ENCODE assay signal across 1 cellular context in genomic region chr16:85549766-85550421, GRCh38.
TF ChIP-seq lines count a peak whose summit lies in the region.

No MANE protein-coding gene starts in this region.

TF ChIP-seq in HepG2, 621 proteins besides CTCF, POLR2A, EP300 and RAD21 (continued from another document and continues in another):
- TF ChIP-seq, protein P1, sequence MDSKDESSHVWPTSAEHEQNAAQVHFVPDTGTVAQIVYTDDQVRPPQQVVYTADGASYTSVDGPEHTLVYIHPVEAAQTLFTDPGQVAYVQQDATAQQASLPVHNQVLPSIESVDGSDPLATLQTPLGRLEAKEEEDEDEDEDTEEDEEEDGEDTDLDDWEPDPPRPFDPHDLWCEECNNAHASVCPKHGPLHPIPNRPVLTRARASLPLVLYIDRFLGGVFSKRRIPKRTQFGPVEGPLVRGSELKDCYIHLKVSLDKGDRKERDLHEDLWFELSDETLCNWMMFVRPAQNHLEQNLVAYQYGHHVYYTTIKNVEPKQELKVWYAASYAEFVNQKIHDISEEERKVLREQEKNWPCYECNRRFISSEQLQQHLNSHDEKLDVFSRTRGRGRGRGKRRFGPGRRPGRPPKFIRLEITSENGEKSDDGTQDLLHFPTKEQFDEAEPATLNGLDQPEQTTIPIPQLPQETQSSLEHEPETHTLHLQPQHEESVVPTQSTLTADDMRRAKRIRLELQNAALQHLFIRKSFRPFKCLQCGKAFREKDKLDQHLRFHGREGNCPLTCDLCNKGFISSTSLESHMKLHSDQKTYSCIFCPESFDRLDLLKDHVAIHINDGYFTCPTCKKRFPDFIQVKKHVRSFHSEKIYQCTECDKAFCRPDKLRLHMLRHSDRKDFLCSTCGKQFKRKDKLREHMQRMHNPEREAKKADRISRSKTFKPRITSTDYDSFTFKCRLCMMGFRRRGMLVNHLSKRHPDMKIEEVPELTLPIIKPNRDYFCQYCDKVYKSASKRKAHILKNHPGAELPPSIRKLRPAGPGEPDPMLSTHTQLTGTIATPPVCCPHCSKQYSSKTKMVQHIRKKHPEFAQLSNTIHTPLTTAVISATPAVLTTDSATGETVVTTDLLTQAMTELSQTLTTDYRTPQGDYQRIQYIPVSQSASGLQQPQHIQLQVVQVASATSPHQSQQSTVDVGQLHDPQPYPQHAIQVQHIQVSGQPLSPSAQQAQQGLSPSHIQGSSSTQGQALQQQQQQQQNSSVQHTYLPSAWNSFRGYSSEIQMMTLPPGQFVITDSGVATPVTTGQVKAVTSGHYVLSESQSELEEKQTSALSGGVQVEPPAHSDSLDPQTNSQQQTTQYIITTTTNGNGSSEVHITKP (CRISPR knock-in tag; IDR thresholded peaks at IDR 0.05; ENCODE audit: low read depth) = no peak
- TF ChIP-seq ZNF225 (CRISPR knock-in tag; IDR thresholded peaks at IDR 0.05) = no peak
- TF ChIP-seq ZMYM3 (CRISPR knock-in tag; IDR thresholded peaks at IDR 0.05) = peak; percentile 95
- TF ChIP-seq, protein P2, sequence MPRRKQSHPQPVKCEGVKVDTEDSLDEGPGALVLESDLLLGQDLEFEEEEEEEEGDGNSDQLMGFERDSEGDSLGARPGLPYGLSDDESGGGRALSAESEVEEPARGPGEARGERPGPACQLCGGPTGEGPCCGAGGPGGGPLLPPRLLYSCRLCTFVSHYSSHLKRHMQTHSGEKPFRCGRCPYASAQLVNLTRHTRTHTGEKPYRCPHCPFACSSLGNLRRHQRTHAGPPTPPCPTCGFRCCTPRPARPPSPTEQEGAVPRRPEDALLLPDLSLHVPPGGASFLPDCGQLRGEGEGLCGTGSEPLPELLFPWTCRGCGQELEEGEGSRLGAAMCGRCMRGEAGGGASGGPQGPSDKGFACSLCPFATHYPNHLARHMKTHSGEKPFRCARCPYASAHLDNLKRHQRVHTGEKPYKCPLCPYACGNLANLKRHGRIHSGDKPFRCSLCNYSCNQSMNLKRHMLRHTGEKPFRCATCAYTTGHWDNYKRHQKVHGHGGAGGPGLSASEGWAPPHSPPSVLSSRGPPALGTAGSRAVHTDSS (CRISPR knock-in tag; conservative IDR thresholded peaks at IDR 0.05) = no peak
- no peak for TF ChIP-seq RAD51 (IDR thresholded peaks at IDR 0.05; ENCODE audit: borderline replicate concordance)
- peak; percentile 76 for TF ChIP-seq ZBTB33 (CRISPR knock-in tag; IDR thresholded peaks at IDR 0.05)
- TF ChIP-seq ZNF576 (CRISPR knock-in tag; IDR thresholded peaks at IDR 0.05) = peak; percentile 22; the same call in 1 of the 2 replicates
- no peak for TF ChIP-seq TAF15 (IDR thresholded peaks at IDR 0.05; ENCODE audit: low read depth, low read length, poor library complexity, severe bottlenecking)
- no peak for TF ChIP-seq NFKB2 (CRISPR knock-in tag; IDR thresholded peaks at IDR 0.05; ENCODE audit: borderline replicate concordance)
- TF ChIP-seq CCAR2 (optimal IDR thresholded peaks at IDR 0.05; ENCODE audit: low read depth, low read length) = no peak
- no peak for TF ChIP-seq ZNF12 (CRISPR knock-in tag; IDR thresholded peaks at IDR 0.05)
- TF ChIP-seq ZNF530 (CRISPR knock-in tag; IDR thresholded peaks at IDR 0.05; ENCODE audit: low read depth) = no peak
- no peak for TF ChIP-seq HMGA1 (CRISPR knock-in tag; conservative IDR thresholded peaks at IDR 0.05)
- TF ChIP-seq NR2F6 (IDR thresholded peaks at IDR 0.05) = no peak
- TF ChIP-seq NR2F6 (CRISPR knock-in tag; IDR thresholded peaks at IDR 0.05) = no peak
- no peak for TF ChIP-seq ZBTB46 (CRISPR knock-in tag; IDR thresholded peaks at IDR 0.05; ENCODE audit: borderline replicate concordance)
- TF ChIP-seq ZNF121 (CRISPR knock-in tag; IDR thresholded peaks at IDR 0.05) = no peak
- TF ChIP-seq SKI (IDR thresholded peaks at IDR 0.05; ENCODE audit: partially characterized antibody) = no peak
- TF ChIP-seq PRDM15 (CRISPR knock-in tag; IDR thresholded peaks at IDR 0.05) = no peak
- TF ChIP-seq ZNF563 (CRISPR knock-in tag; IDR thresholded peaks at IDR 0.05) = no peak
- peak; percentile 75 for TF ChIP-seq ZFP36 (IDR thresholded peaks at IDR 0.05; ENCODE audit: borderline replicate concordance, low read depth, low read length, partially characterized antibody)
- no peak for TF ChIP-seq SRSF4 (IDR thresholded peaks at IDR 0.05; ENCODE audit: low read depth, low read length, poor library complexity, severe bottlenecking)
- no peak for TF ChIP-seq GTF2F1 (IDR thresholded peaks at IDR 0.05; ENCODE audit: low read length)
- TF ChIP-seq ZNF44 (CRISPR knock-in tag; IDR thresholded peaks at IDR 0.05) = no peak
- no peak for TF ChIP-seq MAF1 (CRISPR knock-in tag; IDR thresholded peaks at IDR 0.05; ENCODE audit: borderline replicate concordance)
- no peak for TF ChIP-seq RELA (CRISPR knock-in tag; IDR thresholded peaks at IDR 0.05)
- TF ChIP-seq, protein P3, sequence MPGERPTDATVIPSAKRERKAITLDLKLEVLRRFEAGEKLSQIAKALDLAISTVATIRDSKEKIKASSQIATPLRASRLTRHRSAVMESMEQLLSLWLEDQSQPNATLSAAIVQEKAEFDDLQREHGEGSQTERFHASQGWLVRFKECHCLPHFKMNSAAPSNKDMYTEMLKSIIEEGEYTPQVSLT (CRISPR knock-in tag; IDR thresholded peaks at IDR 0.05; ENCODE audit: borderline replicate concordance, low read depth) = no peak
- no peak for TF ChIP-seq KMT2A (CRISPR knock-in tag; IDR thresholded peaks at IDR 0.05)
- TF ChIP-seq THRA (CRISPR knock-in tag; IDR thresholded peaks at IDR 0.05; ENCODE audit: borderline replicate concordance) = no peak
- no peak for TF ChIP-seq RARG (CRISPR knock-in tag; IDR thresholded peaks at IDR 0.05; ENCODE audit: low read depth)
- no peak for TF ChIP-seq ZBTB38 (CRISPR knock-in tag; IDR thresholded peaks at IDR 0.05)
- TF ChIP-seq, protein P4, sequence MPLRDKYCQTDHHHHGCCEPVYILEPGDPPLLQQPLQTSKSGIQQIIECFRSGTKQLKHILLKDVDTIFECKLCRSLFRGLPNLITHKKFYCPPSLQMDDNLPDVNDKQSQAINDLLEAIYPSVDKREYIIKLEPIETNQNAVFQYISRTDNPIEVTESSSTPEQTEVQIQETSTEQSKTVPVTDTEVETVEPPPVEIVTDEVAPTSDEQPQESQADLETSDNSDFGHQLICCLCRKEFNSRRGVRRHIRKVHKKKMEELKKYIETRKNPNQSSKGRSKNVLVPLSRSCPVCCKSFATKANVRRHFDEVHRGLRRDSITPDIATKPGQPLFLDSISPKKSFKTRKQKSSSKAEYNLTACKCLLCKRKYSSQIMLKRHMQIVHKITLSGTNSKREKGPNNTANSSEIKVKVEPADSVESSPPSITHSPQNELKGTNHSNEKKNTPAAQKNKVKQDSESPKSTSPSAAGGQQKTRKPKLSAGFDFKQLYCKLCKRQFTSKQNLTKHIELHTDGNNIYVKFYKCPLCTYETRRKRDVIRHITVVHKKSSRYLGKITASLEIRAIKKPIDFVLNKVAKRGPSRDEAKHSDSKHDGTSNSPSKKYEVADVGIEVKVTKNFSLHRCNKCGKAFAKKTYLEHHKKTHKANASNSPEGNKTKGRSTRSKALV (CRISPR knock-in tag; IDR thresholded peaks at IDR 0.05) = no peak
- TF ChIP-seq, protein P5, sequence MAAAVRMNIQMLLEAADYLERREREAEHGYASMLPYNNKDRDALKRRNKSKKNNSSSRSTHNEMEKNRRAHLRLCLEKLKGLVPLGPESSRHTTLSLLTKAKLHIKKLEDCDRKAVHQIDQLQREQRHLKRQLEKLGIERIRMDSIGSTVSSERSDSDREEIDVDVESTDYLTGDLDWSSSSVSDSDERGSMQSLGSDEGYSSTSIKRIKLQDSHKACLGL (CRISPR knock-in tag; IDR thresholded peaks at IDR 0.05) = no peak
- no peak for TF ChIP-seq ZMAT3 (CRISPR knock-in tag; conservative IDR thresholded peaks at IDR 0.05)
- no peak for TF ChIP-seq ZFP82 (CRISPR knock-in tag; IDR thresholded peaks at IDR 0.05; ENCODE audit: borderline replicate concordance)
- TF ChIP-seq, protein P6, sequence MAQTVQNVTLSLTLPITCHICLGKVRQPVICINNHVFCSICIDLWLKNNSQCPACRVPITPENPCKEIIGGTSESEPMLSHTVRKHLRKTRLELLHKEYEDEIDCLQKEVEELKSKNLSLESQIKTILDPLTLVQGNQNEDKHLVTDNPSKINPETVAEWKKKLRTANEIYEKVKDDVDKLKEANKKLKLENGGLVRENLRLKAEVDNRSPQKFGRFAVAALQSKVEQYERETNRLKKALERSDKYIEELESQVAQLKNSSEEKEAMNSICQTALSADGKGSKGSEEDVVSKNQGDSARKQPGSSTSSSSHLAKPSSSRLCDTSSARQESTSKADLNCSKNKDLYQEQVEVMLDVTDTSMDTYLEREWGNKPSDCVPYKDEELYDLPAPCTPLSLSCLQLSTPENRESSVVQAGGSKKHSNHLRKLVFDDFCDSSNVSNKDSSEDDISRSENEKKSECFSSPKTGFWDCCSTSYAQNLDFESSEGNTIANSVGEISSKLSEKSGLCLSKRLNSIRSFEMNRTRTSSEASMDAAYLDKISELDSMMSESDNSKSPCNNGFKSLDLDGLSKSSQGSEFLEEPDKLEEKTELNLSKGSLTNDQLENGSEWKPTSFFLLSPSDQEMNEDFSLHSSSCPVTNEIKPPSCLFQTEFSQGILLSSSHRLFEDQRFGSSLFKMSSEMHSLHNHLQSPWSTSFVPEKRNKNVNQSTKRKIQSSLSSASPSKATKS (CRISPR knock-in tag; IDR thresholded peaks at IDR 0.05) = no peak
- no peak for TF ChIP-seq ZNF431 (CRISPR knock-in tag; IDR thresholded peaks at IDR 0.05; ENCODE audit: borderline replicate concordance, low read depth)
- TF ChIP-seq TOE1 (CRISPR knock-in tag; IDR thresholded peaks at IDR 0.05) = no peak
- no peak for TF ChIP-seq ZFP37 (CRISPR knock-in tag; IDR thresholded peaks at IDR 0.05; ENCODE audit: borderline replicate concordance)
- TF ChIP-seq GATA4 (IDR thresholded peaks at IDR 0.05; ENCODE audit: borderline replicate concordance, low read depth) = no peak
- TF ChIP-seq MTA1 (CRISPR knock-in tag; IDR thresholded peaks at IDR 0.05; ENCODE audit: borderline replicate concordance) = no peak
- TF ChIP-seq, protein P7, sequence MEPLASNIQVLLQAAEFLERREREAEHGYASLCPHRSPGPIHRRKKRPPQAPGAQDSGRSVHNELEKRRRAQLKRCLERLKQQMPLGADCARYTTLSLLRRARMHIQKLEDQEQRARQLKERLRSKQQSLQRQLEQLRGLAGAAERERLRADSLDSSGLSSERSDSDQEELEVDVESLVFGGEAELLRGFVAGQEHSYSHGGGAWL (CRISPR knock-in tag; IDR thresholded peaks at IDR 0.05) = no peak
- 0 out of 2 replicates have a peak, but pooled peaks have one; percentile 8 for TF ChIP-seq MYC (CRISPR knock-in tag; IDR thresholded peaks at IDR 0.05; ENCODE audit: borderline replicate concordance)
